ENCODE assay signal across 9 cellular contexts in the genomic region with DNA sequence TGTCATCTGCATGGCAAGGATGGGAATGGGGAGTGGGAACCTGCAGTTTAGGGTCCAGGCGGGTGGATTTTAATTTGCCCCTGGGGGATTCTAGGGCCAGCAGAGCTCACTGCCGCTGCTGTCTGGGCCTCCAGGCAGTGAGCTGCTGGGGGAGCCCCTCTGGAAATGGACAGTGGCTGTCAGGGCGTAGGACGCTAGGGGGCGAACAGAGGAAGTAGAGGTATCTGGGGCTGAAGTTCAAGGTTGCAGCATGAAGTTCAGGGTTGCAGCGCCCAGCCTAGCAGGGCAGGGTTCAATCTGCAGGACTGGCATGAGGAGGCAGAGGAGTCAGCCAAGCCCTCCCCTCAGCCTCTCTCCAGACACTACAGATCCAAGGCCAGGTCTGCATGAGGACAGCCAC. TPM values are rescaled to one million over a fixed set of nuclear protein-coding genes. Genes with fewer than 3 reads are reported as not detected.
DNase-seq lines count a peak whose midpoint lies in the region; ATAC-seq and TF ChIP-seq lines count a peak whose summit lies in the region.
"Had no signal": no experiment of that assay in that cellular context is flagged by ENCODE, and none has a peak within 500 bp of the region (broad histone marks: within the 10 kb centered on the region; RNA-seq: fewer than 3 reads in every experiment).

No MANE protein-coding gene starts in this region.

- no peak overlapping the region for H3K4me3 Mint-ChIP-seq in activated CD8-positive, alpha-beta T cell treated with anti-CD3 and anti-CD28 coated beads for 36 hours

- peaks cover 16% of the 10 kb centered on the region for H3K36me3 Mint-ChIP-seq in activated CD8-positive, alpha-beta T cell treated with anti-CD3 and anti-CD28 coated beads for 36 hours (ENCODE audit: low read depth)

- H3K4me1 ChIP-seq in gastroesophageal sphincter = no peaks in the 10 kb centered on the region

- TF ChIP-seq CTCF in AG04450 (IDR thresholded peaks at IDR 0.05; ENCODE audit: low read depth, low read length) = peak; percentile 44
- peak; percentile 51 for TF ChIP-seq CTCF in activated CD8-positive, alpha-beta T cell treated with anti-CD3 and anti-CD28 coated beads for 36 hours (IDR thresholded peaks at IDR 0.05)
- peak in 1 of 4 experiments; percentile 20 for TF ChIP-seq CTCF in gastroesophageal sphincter (IDR thresholded peaks at IDR 0.05)
- no peak for TF ChIP-seq CTCF in coronary artery (IDR thresholded peaks at IDR 0.05)

- CTCF ChIA-PET in AG04450 (lab: Charles Lee) = no interaction called here
- CTCF ChIA-PET in activated CD8-positive, alpha-beta T cell treated with anti-CD3 and anti-CD28 coated beads for 36 hours (lab: Charles Lee) = interaction anchor here (0.6 to 4.8 kb wide), 16 partner anchors 11 to 46 kb away, joined by 3 to 38 read pairs (median 4); no protein-coding TSS in a partner anchor

- H3K9me3 Mint-ChIP-seq in activated CD8-positive, alpha-beta T cell treated with anti-CD3 and anti-CD28 coated beads for 36 hours = peaks cover 6% of the 10 kb centered on the region

- peak; percentile 64 for ATAC-seq in activated CD8-positive, alpha-beta T cell treated with anti-CD3 and anti-CD28 coated beads for 36 hours
- ATAC-seq in GM21717 (IDR thresholded peaks at IDR 0.05; ENCODE audit: unreplicated experiment) (no peak), gastroesophageal sphincter (no peak)
- ATAC-seq: sciatic nerve had no signal

- no peaks in the 10 kb centered on the region for H3K36me3 ChIP-seq in gastroesophageal sphincter

- H3K27me3 Mint-ChIP-seq in activated CD8-positive, alpha-beta T cell treated with anti-CD3 and anti-CD28 coated beads for 36 hours = no peaks in the 10 kb centered on the region

- intact Hi-C loops in activated CD8-positive, alpha-beta T cell treated with anti-CD3 and anti-CD28 coated beads for 36 hours (cut with micrococcal nuclease) = loop anchor here (5.0 kb wide), 1 partner anchor 37 kb away; no protein-coding TSS in a partner anchor

- WGBS in gastroesophageal sphincter (ENCODE audit: low coverage in 1 of 2), 2 donors = 80% methylated on average over 1 of the region's 6 CpGs

- DNase-seq in AG04450 (ENCODE audit: low read depth, low spot score) (no peak), HT1080 (ENCODE audit: low read depth) (peak; percentile 31), iPS-NIHi11 (ENCODE audit: low spot score) (peak; percentile 80), GM19240 (ENCODE audit: insufficient read length, low spot score) (no peak), coronary artery (ENCODE audit: low spot score) (no peak)
- peak; percentile 85 for DNase-seq in activated CD8-positive, alpha-beta T cell treated with anti-CD3 and anti-CD28 coated beads for 36 hours

- POLR2A ChIA-PET in AG04450 (lab: Yijun Ruan, JAX) = no interaction called here
- POLR2A ChIA-PET in activated CD8-positive, alpha-beta T cell treated with anti-CD3 and anti-CD28 coated beads for 36 hours (lab: Charles Lee) = interaction anchor here (1.3 kb wide), 1 partner anchor 14 kb away, joined by 3 read pairs; no protein-coding TSS in a partner anchor

- TF ChIP-seq EP300 in gastroesophageal sphincter (IDR thresholded peaks at IDR 0.05) = no peak

- H3K4me1 Mint-ChIP-seq in activated CD8-positive, alpha-beta T cell treated with anti-CD3 and anti-CD28 coated beads for 36 hours (ENCODE audit: low read depth) = peaks cover 71% of the 10 kb centered on the region

- no peak for TF ChIP-seq POLR2A in gastroesophageal sphincter (IDR thresholded peaks at IDR 0.05)

- no peak overlapping the region for H3K4me3 ChIP-seq in AG04450 (ENCODE audit: low read depth, low read length)
- H3K4me3 ChIP-seq in gastroesophageal sphincter = no peak overlapping the region
- H3K4me3 ChIP-seq in coronary artery = no peak overlapping the region

- H3K27me3 ChIP-seq in AG04450 (ENCODE audit: control insufficient read depth, insufficient read depth, low read length) (no peaks in the 10 kb centered on the region), gastroesophageal sphincter (no peaks in the 10 kb centered on the region)

- no peak overlapping the region for H3K27ac Mint-ChIP-seq in activated CD8-positive, alpha-beta T cell treated with anti-CD3 and anti-CD28 coated beads for 36 hours

- H3K27ac ChIP-seq in AG04450 (ENCODE audit: low read depth, low read length) (no peak overlapping the region), gastroesophageal sphincter (no peak overlapping the region), coronary artery (no peak overlapping the region)

- peaks cover 6% of the 10 kb centered on the region for H3K9me3 ChIP-seq in AG04450 (ENCODE audit: control insufficient read depth, insufficient read depth, low read length)
- no peaks in the 10 kb centered on the region for H3K9me3 ChIP-seq in gastroesophageal sphincter

RNA-seq across cellular contexts. Expression of a gene that starts 49.5 kb away (rescaled TPM):
- 18.9 and 27.9 TPM in 2 replicates for polyA plus RNA-seq in AG04450 (2011; rRNA removed)
- 28.6 and 31.4 TPM in 2 replicates for polyA minus RNA-seq in AG04450 (2011; rRNA and poly(A)+ RNA removed)
- total RNA-seq in HT1080 (2014; rRNA removed; shearing (Covaris generic)) = 44.5 and 50.8 TPM in 2 replicates
- polyA plus RNA-seq in HT1080 (2015; cell fraction: cytosol; rRNA removed) = 22.9 and 24.6 TPM in 2 replicates
- 28.9 and 31.0 TPM in 2 replicates for polyA plus RNA-seq in HT1080 (2015; cell fraction: nucleus; rRNA removed)
- total RNA-seq in activated CD8-positive, alpha-beta T cell treated with anti-CD3 and anti-CD28 coated beads for 36 hours = 10 to 100 TPM; 30.8 to 32.0 TPM
- total RNA-seq in gastroesophageal sphincter = 10 to 100 TPM in 1 of 4 donors, 1 to 10 TPM in 3; 3.1 to 14.9 (median 4.2) TPM

Comparison
In these comparisons a context has a peak if more than half of its experiments do, and no peak if none do; other contexts are left out.
1. DNase-seq: peak in HT1080 (single experiment), activated CD8-positive, alpha-beta T cell treated with anti-CD3 and anti-CD28 coated beads for 36 hours (single experiment) and iPS-NIHi11 (single experiment); none in AG04450 (single experiment), GM19240 (single experiment) and coronary artery (single experiment).